ENCODE assay signal across 8 cellular contexts in genomic region chr12:49043856-49044258, GRCh38. TPM values are rescaled to one million over a fixed set of nuclear protein-coding genes. Genes with fewer than 3 reads are reported as not detected.
A peak's percentile ranks its signal among the peaks of the same experiment; 100 is the strongest.
DNase-seq lines count a peak whose midpoint lies in the region; ATAC-seq and TF ChIP-seq lines count a peak whose summit lies in the region.

No MANE protein-coding gene starts in this region.

- H4K5ac ChIP-seq in H9 (ENCODE audit: insufficient read length, low read depth, low read length): no peak overlapping the region

- no peaks in the 10 kb centered on the region for H3K23me2 ChIP-seq in H9 (ENCODE audit: insufficient read length, low read depth, low read length, poor library complexity, severe bottlenecking)

- H3K36me3 Mint-ChIP-seq in H9 (ENCODE audit: insufficient read depth in 1 of 3, low read depth in 3 of 3): peaks cover 68 to 97% (median 93%) of the 10 kb centered on the region in 3 experiments
- H3K36me3 Mint-ChIP-seq in glutamatergic neuron (ENCODE audit: unreplicated experiment): no peaks in the 10 kb centered on the region

- no peak overlapping the region for H2BK20ac ChIP-seq in H9 (ENCODE audit: low read depth, low read length, poor library complexity, severe bottlenecking)

- no peak overlapping the region for H4K91ac ChIP-seq in H9 (ENCODE audit: insufficient read length, low read depth, low read length)

- H4K8ac ChIP-seq in H9 (replicated peaks; ENCODE audit: insufficient read length, low read depth, low read length): no peak overlapping the region

- peak overlapping the region in 1 of 3 experiments; percentile 29; a peak in 1 of 7 replicates for H3K27ac Mint-ChIP-seq in H9
- H3K27ac Mint-ChIP-seq in glutamatergic neuron (ENCODE audit: unreplicated experiment): no peak overlapping the region

- H3K79me2 ChIP-seq in H9 (ENCODE audit: insufficient read depth, low read length): no peaks in the 10 kb centered on the region

- H2AFZ ChIP-seq in H9 (ENCODE audit: low read length): no peak overlapping the region

- peak; percentile 87 for TF ChIP-seq CTCF in H9 (conservative IDR thresholded peaks at IDR 0.05)
- peak; percentile 64 for TF ChIP-seq CTCF in glutamatergic neuron (IDR thresholded peaks at IDR 0.05; ENCODE audit: partially characterized antibody, unreplicated experiment)

- H2BK12ac ChIP-seq in H9 (ENCODE audit: insufficient read length, low read depth, low read length): no peak overlapping the region

- no peak overlapping the region for H3K4me2 ChIP-seq in H9 (ENCODE audit: insufficient read depth, insufficient read length, low read length)

- H3T11ph ChIP-seq in H9 (ENCODE audit: low read length): no peak overlapping the region

- no peak overlapping the region for H3K9ac ChIP-seq in H9 (ENCODE audit: extremely low read depth, insufficient read length, low read length)

- no peak for ATAC-seq in GM21737 (IDR thresholded peaks at IDR 0.05; ENCODE audit: unreplicated experiment)
- ATAC-seq in HG03354 (IDR thresholded peaks at IDR 0.05; ENCODE audit: poor library complexity, severe bottlenecking, unreplicated experiment): no peak

- no CpG with 5 or more reads among the region's 11 CpGs for WGBS in H9 (ENCODE audit: extremely low coverage, insufficient read length, low lambda C conversion rate)

- no peak overlapping the region for H3K56ac ChIP-seq in H9 (ENCODE audit: insufficient read length, low read depth, low read length)

- H3K79me1 ChIP-seq in H9 (ENCODE audit: insufficient read depth, low read depth, low read length, poor library complexity, severe bottlenecking): no peaks in the 10 kb centered on the region

- H4K20me1 ChIP-seq in H9 (ENCODE audit: control insufficient read depth, insufficient read depth, insufficient read length): no peaks in the 10 kb centered on the region

- DNase-seq in Ammon's horn (ENCODE audit: low spot score): peak; percentile 66
- peak; percentile 85 for DNase-seq in H9
- peak; percentile 29 to 77 for DNase-seq in SJSA1 (ENCODE audit: low read depth in 1 of 2, low spot score in 2 of 2)
- DNase-seq in activated effector memory CD4-positive, alpha-beta T cell treated with anti-CD3 and anti-CD28 coated beads, Interleukin-2, amount 50 U/mL, for 16 hours: peak; percentile 91
- peak; percentile 89 for DNase-seq in glutamatergic neuron
- peak; percentile 18 for DNase-seq in renal cortical epithelial cell (ENCODE audit: low read depth)

- no peak overlapping the region for H3K14ac ChIP-seq in H9 (ENCODE audit: insufficient read depth, low read length)

- H3K9me3 Mint-ChIP-seq in H9: no peaks in the 10 kb centered on the region
- H3K9me3 Mint-ChIP-seq in glutamatergic neuron (ENCODE audit: unreplicated experiment): peaks cover 3% of the 10 kb centered on the region

- no peak overlapping the region for H2BK15ac ChIP-seq in H9 (ENCODE audit: low read depth, low read length)

- H3K4me3 ChIP-seq in SJSA1: no peak overlapping the region

- H2BK120ac ChIP-seq in H9 (ENCODE audit: low read depth, low read length, poor library complexity, severe bottlenecking): no peak overlapping the region

- H3K23ac ChIP-seq in H9 (ENCODE audit: insufficient read length, low read depth, low read length): no peak overlapping the region

- H3K9me3 ChIP-seq in H9 (ENCODE audit: control insufficient read depth, low read depth, low read length): no peaks in the 10 kb centered on the region
- no peaks in the 10 kb centered on the region for H3K9me3 ChIP-seq in SJSA1 (replicated peaks)

- no peaks in the 10 kb centered on the region for H3K4me1 Mint-ChIP-seq in H9
- H3K4me1 Mint-ChIP-seq in glutamatergic neuron (ENCODE audit: low read depth, unreplicated experiment): no peaks in the 10 kb centered on the region

- no peak overlapping the region for H2AK5ac ChIP-seq in H9 (ENCODE audit: insufficient read length, low read length)

- H3K4ac ChIP-seq in H9 (ENCODE audit: low read depth, low read length): no peak overlapping the region

- H3K27me3 Mint-ChIP-seq in H9 (ENCODE audit: low read depth): no peaks in the 10 kb centered on the region
- H3K27me3 Mint-ChIP-seq in glutamatergic neuron (ENCODE audit: unreplicated experiment): peaks cover 6% of the 10 kb centered on the region

- H3K27me3 ChIP-seq in H9 (ENCODE audit: insufficient read depth, low read length) (no peaks in the 10 kb centered on the region), SJSA1 (replicated peaks) (no peaks in the 10 kb centered on the region)

- H3K18ac ChIP-seq in H9 (ENCODE audit: insufficient read length, low read depth, low read length): no peak overlapping the region

- no peak overlapping the region for H3K27ac ChIP-seq in H9 (ENCODE audit: insufficient read length, low read depth, low read length)
- no peak overlapping the region for H3K27ac ChIP-seq in SJSA1

- no peak overlapping the region for H2BK5ac ChIP-seq in H9 (ENCODE audit: insufficient read length, low read length)

- peaks cover 100% of the 10 kb centered on the region for H3K36me3 ChIP-seq in SJSA1

- H3K4me3 Mint-ChIP-seq in H9 (no peak overlapping the region), glutamatergic neuron (ENCODE audit: unreplicated experiment) (no peak overlapping the region)

- H3K4me1 ChIP-seq in H9 (ENCODE audit: insufficient read depth, low read length): no peaks in the 10 kb centered on the region
- no peaks in the 10 kb centered on the region for H3K4me1 ChIP-seq in SJSA1 (replicated peaks)

RNA-seq across cellular contexts. Expression of gene KMT2D, which starts 16.7 kb away (rescaled TPM):
- total RNA-seq in H9 (2021) (83.9 and 93.7 TPM in 2 replicates), glutamatergic neuron (ENCODE audit: unreplicated experiment) (144 TPM), renal cortical epithelial cell (13.0 and 110 TPM in 2 replicates)
- 19.9 and 22.6 TPM in 2 replicates for total RNA-seq in SJSA1 (2014; rRNA removed; shearing (Covaris generic))

RNA-seq across cellular contexts. Expression of gene PRKAG1, which starts 25.3 kb away (rescaled TPM):
- total RNA-seq in H9 (2021): 34.8 and 36.7 TPM in 2 replicates
- 36.4 and 47.3 TPM in 2 replicates for total RNA-seq in SJSA1 (2014; rRNA removed; shearing (Covaris generic))
- 58.2 TPM for total RNA-seq in glutamatergic neuron (ENCODE audit: unreplicated experiment)
- 63.0 and 86.1 TPM in 2 replicates for total RNA-seq in renal cortical epithelial cell

RNA-seq across cellular contexts. Expression of gene RHEBL1, which starts 25.9 kb away (rescaled TPM):
- total RNA-seq in H9 (2021): 4.0 and 4.1 TPM in 2 replicates
- 0.34 and 2.5 TPM in 2 replicates for total RNA-seq in SJSA1 (2014; rRNA removed; shearing (Covaris generic))
- 2.3 TPM for total RNA-seq in glutamatergic neuron (ENCODE audit: unreplicated experiment)
- 0.10 and 1.7 TPM in 2 replicates for total RNA-seq in renal cortical epithelial cell

RNA-seq across cellular contexts. Expression of gene DDN, which starts 44.7 kb away (rescaled TPM):
- total RNA-seq in H9 (2021) (0.35 and 0.39 TPM in 2 replicates), glutamatergic neuron (ENCODE audit: unreplicated experiment) (6.4 TPM), renal cortical epithelial cell (0.05 TPM in 1 of 2 replicates, not detected in the other)
- 0.34 TPM in 1 of 2 replicates, not detected in the other for total RNA-seq in SJSA1 (2014; rRNA removed; shearing (Covaris generic))

RNA-seq across cellular contexts. Expression of gene DHH, which starts 50.7 kb away (rescaled TPM):
- total RNA-seq in H9 (2021): 0.13 and 0.20 TPM in 2 replicates
- not detected in 2 replicates for total RNA-seq in SJSA1 (2014; rRNA removed; shearing (Covaris generic))
- total RNA-seq in glutamatergic neuron (ENCODE audit: unreplicated experiment): 1.2 TPM
- 0.05 TPM in 1 of 2 replicates, not detected in the other for total RNA-seq in renal cortical epithelial cell

Comparison
In these comparisons a context has a peak if more than half of its experiments do, and no peak if none do; other contexts are left out.
1. DNase-seq: peak in every context shown above with its lines; median percentile 91 in activated effector memory CD4-positive, alpha-beta T cell treated with anti-CD3 and anti-CD28 coated beads, Interleukin-2, amount 50 U/mL, for 16 hours; 89 in glutamatergic neuron; 85 in H9; 66 in Ammon's horn; 53 in SJSA1; 18 in renal cortical epithelial cell.